8 cellular contexts compared by ENCODE assay signal in the genomic region with DNA sequence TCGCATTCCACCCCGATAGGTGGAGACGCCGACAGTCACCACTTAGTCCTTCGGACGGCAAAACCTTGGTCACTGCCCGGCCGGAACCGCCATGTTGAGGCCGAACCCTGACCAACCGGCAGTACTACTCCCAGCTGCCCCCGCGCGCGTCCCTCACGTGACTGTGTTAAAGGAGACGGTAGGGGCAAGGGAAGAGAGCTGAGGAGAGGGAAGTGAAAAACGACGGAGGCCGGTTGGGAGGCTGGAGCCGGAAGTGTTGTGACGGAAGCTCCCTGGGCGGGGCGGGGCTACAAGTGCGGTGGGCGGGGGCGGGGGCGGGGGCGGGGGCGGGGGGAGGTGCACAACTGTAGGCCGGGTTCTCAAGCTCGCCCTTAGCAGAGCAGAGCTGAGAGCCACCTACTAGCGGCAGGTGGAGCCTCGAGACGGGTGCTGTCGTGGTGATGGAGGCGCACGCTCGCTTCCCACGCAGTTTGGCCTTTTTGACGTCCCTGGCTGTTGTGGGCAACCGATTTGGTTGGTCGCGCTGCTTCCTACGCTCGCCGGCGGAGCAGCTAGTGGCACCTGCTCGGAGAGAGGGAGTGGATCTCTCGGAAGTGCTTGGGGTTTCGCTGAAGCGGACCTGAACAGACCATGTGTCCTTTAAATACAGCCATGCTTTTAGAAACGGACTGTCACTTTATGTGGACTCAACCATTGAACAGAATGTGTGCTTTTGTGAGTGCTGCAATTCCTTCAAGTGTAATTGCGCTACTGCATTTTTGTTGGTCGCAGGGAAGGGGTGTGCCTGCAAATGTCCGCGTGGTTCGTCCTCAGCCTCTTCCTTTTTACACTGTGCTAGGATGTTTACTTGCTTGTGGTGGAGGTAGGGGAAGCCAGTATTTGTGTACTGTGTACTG. TPM values are rescaled to one million over a fixed set of nuclear protein-coding genes. Genes with fewer than 3 reads are reported as not detected.
DNase-seq lines count a peak whose midpoint lies in the region; ATAC-seq and TF ChIP-seq lines count a peak whose summit lies in the region.

A gene with protein sequence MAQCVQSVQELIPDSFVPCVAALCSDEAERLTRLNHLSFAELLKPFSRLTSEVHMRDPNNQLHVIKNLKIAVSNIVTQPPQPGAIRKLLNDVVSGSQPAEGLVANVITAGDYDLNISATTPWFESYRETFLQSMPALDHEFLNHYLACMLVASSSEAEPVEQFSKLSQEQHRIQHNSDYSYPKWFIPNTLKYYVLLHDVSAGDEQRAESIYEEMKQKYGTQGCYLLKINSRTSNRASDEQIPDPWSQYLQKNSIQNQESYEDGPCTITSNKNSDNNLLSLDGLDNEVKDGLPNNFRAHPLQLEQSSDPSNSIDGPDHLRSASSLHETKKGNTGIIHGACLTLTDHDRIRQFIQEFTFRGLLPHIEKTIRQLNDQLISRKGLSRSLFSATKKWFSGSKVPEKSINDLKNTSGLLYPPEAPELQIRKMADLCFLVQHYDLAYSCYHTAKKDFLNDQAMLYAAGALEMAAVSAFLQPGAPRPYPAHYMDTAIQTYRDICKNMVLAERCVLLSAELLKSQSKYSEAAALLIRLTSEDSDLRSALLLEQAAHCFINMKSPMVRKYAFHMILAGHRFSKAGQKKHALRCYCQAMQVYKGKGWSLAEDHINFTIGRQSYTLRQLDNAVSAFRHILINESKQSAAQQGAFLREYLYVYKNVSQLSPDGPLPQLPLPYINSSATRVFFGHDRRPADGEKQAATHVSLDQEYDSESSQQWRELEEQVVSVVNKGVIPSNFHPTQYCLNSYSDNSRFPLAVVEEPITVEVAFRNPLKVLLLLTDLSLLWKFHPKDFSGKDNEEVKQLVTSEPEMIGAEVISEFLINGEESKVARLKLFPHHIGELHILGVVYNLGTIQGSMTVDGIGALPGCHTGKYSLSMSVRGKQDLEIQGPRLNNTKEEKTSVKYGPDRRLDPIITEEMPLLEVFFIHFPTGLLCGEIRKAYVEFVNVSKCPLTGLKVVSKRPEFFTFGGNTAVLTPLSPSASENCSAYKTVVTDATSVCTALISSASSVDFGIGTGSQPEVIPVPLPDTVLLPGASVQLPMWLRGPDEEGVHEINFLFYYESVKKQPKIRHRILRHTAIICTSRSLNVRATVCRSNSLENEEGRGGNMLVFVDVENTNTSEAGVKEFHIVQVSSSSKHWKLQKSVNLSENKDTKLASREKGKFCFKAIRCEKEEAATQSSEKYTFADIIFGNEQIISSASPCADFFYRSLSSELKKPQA (N-terminal part only) (minus strand): TSS at position 130 of the 896 bp plus-strand sequence. CDS start 364 bp downstream, outside the sequence.

- ATAC-seq in GM19043 (IDR thresholded peaks at IDR 0.05; ENCODE audit: low read depth, unreplicated experiment) (peak; percentile 80), HG03378 (IDR thresholded peaks at IDR 0.05; ENCODE audit: unreplicated experiment) (peak; percentile 87)

- H3K27me3 ChIP-seq in kidney epithelial cell (ENCODE audit: control insufficient read depth, insufficient read depth, low read length): no peaks in the 10 kb centered on the region

- H3K4me3 ChIP-seq in kidney epithelial cell (ENCODE audit: low read depth, low read length): peak within 1 kb of the TSS; percentile 95

- no peaks in the 10 kb centered on the region for H3K36me3 ChIP-seq in kidney epithelial cell (ENCODE audit: control insufficient read depth, insufficient read depth, low read length)

- TF ChIP-seq CTCF in kidney epithelial cell (IDR thresholded peaks at IDR 0.05; ENCODE audit: insufficient read depth, low read length, poor library complexity, severe bottlenecking): peak; percentile 17

- DNase-seq in Ammon's horn (ENCODE audit: low spot score): peak; percentile 99
- DNase-seq in NCI-H460 (ENCODE audit: extremely low read depth, low read depth): peak; percentile 97
- DNase-seq in activated CD4-positive, alpha-beta T cell treated with anti-CD3 and anti-CD28 coated beads for 1 hour: peak; percentile 81
- peak; percentile 97 for DNase-seq in cerebellum (ENCODE audit: low spot score)
- peak; percentile 89 for DNase-seq in kidney epithelial cell (ENCODE audit: low read depth)
- DNase-seq in stimulated activated CD4-positive, alpha-beta T cell treated with anti-CD3 and anti-CD28 coated beads, Interleukin-15, amount 100 ng/mL, for 48 hours (ENCODE audit: low read depth in 2 of 2): peak; percentile 84 to 87

RNA-seq across cellular contexts. Expression of the gene that starts here (rescaled TPM):
- total RNA-seq in NCI-H460 (2014; rRNA removed; shearing (Covaris generic)): 28.6 and 33.6 TPM in 2 replicates
- 14.2 and 21.3 TPM in 2 replicates for polyA plus RNA-seq in NCI-H460 (2014; cell fraction: nucleus; rRNA removed)
- total RNA-seq in cerebellum: 81.3 TPM
- 28.7 and 29.4 TPM in 2 replicates for total RNA-seq in kidney epithelial cell

Comparison
In these comparisons a context has a peak if more than half of its experiments do, and no peak if none do; other contexts are left out.
1. Peak in every context shown above with its lines: DNase-seq, ATAC-seq and H3K4me3 ChIP-seq.